9 cellular contexts compared by ENCODE assay signal in genomic region chr13:51222510-51223283, GRCh38. TPM values are rescaled to one million over a fixed set of nuclear protein-coding genes. Genes with fewer than 3 reads are reported as not detected.
DNase-seq lines count a peak whose midpoint lies in the region; ATAC-seq and TF ChIP-seq lines count a peak whose summit lies in the region.
"Had no signal": no experiment of that assay in that cellular context is flagged by ENCODE, and none has a peak within 500 bp of the region (broad histone marks: within the 10 kb centered on the region; RNA-seq: fewer than 3 reads in every experiment).

No MANE protein-coding gene starts in this region.

- peak overlapping the region; percentile 42 for H3K4me3 Mint-ChIP-seq in activated CD4-positive, alpha-beta memory T cell treated with anti-CD3 and anti-CD28 coated beads for 36 hours
- peak overlapping the region; percentile 66 for H3K4me3 Mint-ChIP-seq in progenitor cell of endocrine pancreas (ENCODE audit: low read depth)

- no peaks in the 10 kb centered on the region for H3K36me3 Mint-ChIP-seq in activated CD4-positive, alpha-beta memory T cell treated with anti-CD3 and anti-CD28 coated beads for 36 hours
- H3K36me3 Mint-ChIP-seq in progenitor cell of endocrine pancreas (ENCODE audit: insufficient read depth) = no peaks in the 10 kb centered on the region

- TF ChIP-seq CTCF in progenitor cell of endocrine pancreas (IDR thresholded peaks at IDR 0.05; ENCODE audit: unreplicated experiment) = peak; percentile 25

- POLR2A ChIA-PET in activated CD4-positive, alpha-beta memory T cell treated with anti-CD3 and anti-CD28 coated beads for 36 hours (lab: Charles Lee) = no interaction called here

- no peaks in the 10 kb centered on the region for H3K9me3 Mint-ChIP-seq in activated CD4-positive, alpha-beta memory T cell treated with anti-CD3 and anti-CD28 coated beads for 36 hours
- no peaks in the 10 kb centered on the region for H3K9me3 Mint-ChIP-seq in progenitor cell of endocrine pancreas (ENCODE audit: low read depth)
- H3K9me3 Mint-ChIP-seq: activated naive CD4-positive, alpha-beta T cell treated with anti-CD3 and anti-CD28 coated beads, Interleukin-2, amount 50 U/mL, for 72 hours had no signal

- peaks cover 53% of the 10 kb centered on the region for H3K27me3 Mint-ChIP-seq in activated CD4-positive, alpha-beta memory T cell treated with anti-CD3 and anti-CD28 coated beads for 36 hours
- peaks cover 53% of the 10 kb centered on the region for H3K27me3 Mint-ChIP-seq in progenitor cell of endocrine pancreas

- H3K4me1 Mint-ChIP-seq in activated CD4-positive, alpha-beta memory T cell treated with anti-CD3 and anti-CD28 coated beads for 36 hours (ENCODE audit: low read depth) = peaks cover 2% of the 10 kb centered on the region
- peaks cover 3% of the 10 kb centered on the region for H3K4me1 Mint-ChIP-seq in progenitor cell of endocrine pancreas (ENCODE audit: low read depth)

- ATAC-seq in GM18868 (IDR thresholded peaks at IDR 0.05; ENCODE audit: unreplicated experiment) (peak; percentile 6), HG03280 (IDR thresholded peaks at IDR 0.05; ENCODE audit: unreplicated experiment) (peak; percentile 19), GM18858 (IDR thresholded peaks at IDR 0.05; ENCODE audit: unreplicated experiment) (no peak), HG03097 (IDR thresholded peaks at IDR 0.05; ENCODE audit: low FRiP score, unreplicated experiment) (no peak), HG03342 (IDR thresholded peaks at IDR 0.05; ENCODE audit: unreplicated experiment) (no peak)

- DNase-seq in activated CD4-positive, alpha-beta memory T cell treated with anti-CD3 and anti-CD28 coated beads for 36 hours = no peak
- peak; percentile 4 for DNase-seq in germinal center (ENCODE audit: low spot score)
- DNase-seq in progenitor cell of endocrine pancreas (ENCODE audit: low spot score, unreplicated experiment) = no peak

- intact Hi-C loops in activated CD4-positive, alpha-beta memory T cell treated with anti-CD3 and anti-CD28 coated beads for 36 hours (cut with micrococcal nuclease) = loop anchor here (5.0 to 10.0 kb wide), 2 partner anchors 65 to 572 kb away; no protein-coding TSS in a partner anchor

- no peak overlapping the region for H3K27ac Mint-ChIP-seq in activated CD4-positive, alpha-beta memory T cell treated with anti-CD3 and anti-CD28 coated beads for 36 hours
- H3K27ac Mint-ChIP-seq in progenitor cell of endocrine pancreas = no peak overlapping the region
- H3K27ac Mint-ChIP-seq: activated naive CD4-positive, alpha-beta T cell treated with anti-CD3 and anti-CD28 coated beads, Interleukin-2, amount 50 U/mL, for 72 hours had no signal

- CTCF ChIA-PET in activated CD4-positive, alpha-beta memory T cell treated with anti-CD3 and anti-CD28 coated beads for 36 hours (lab: Charles Lee) = interaction anchor here (0.7 to 3.1 kb wide), 2 partner anchors 64 to 575 kb away, joined by 3 to 19 read pairs; no protein-coding TSS in a partner anchor

RNA-seq across cellular contexts. Expression of gene FAM124A, which starts 0.5 kb away (rescaled TPM):
- total RNA-seq in activated CD4-positive, alpha-beta memory T cell treated with anti-CD3 and anti-CD28 coated beads for 36 hours = under 1 TPM; 0.15 to 0.24 TPM
- total RNA-seq in progenitor cell of endocrine pancreas = 1.5 and 1.6 TPM in 2 replicates

Comparison
In these comparisons a context has a peak if more than half of its experiments do, and no peak if none do; other contexts are left out.
1. ATAC-seq: peak in GM18868 (single experiment) and HG03280 (single experiment); none in GM18858 (single experiment), HG03097 (single experiment) and HG03342 (single experiment).